8 cellular contexts compared by ENCODE assay signal in the genomic region with DNA sequence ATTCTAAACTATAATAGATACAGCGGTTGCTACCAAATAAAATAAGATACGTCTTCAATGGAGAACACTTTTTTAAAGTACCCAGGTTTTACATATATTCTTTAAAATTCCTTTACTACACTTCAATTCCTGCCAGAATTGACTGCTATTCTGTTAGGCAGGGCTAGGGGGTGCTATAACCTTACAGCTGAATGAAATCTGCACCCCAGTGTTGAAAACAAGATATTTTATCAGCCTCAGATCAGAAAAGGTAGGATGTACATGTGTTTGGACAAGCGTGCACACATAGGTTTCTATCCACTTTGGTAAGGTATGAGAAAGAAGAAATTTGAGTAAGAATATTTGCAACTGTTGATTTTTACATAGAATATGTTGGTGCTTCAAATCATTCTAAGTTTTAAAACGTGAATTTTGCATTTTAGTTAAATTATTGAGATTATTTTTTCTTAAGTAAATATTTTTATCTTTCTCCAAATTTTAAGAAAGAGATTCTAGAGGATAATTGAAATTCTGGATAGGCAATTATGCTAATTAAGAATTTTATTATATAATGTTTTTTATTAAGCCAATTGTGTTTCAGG.
DNase-seq lines count a peak whose midpoint lies in the region; ATAC-seq, FAIRE-seq and TF ChIP-seq lines count a peak whose summit lies in the region.

No MANE protein-coding gene starts in this region.

- no peak overlapping the region for H3K18ac ChIP-seq in mesenchymal stem cell (ENCODE audit: low read depth in 1 of 2, low read length in 2 of 2)

- no peak overlapping the region for H2BK15ac ChIP-seq in mesenchymal stem cell (ENCODE audit: low read depth, poor library complexity, severe bottlenecking)

- peak; percentile 62 for TF ChIP-seq CTCF in bronchial epithelial cell (IDR thresholded peaks at IDR 0.05; ENCODE audit: insufficient read depth, low read length, severe bottlenecking)
- peak in 2 of 4 experiments; percentile 30 to 35 for TF ChIP-seq CTCF in uterus (IDR thresholded peaks at IDR 0.05)

- H3K4me3 ChIP-seq in bronchial epithelial cell (ENCODE audit: low read depth, low read length) (no peak overlapping the region), mesenchymal stem cell (ENCODE audit: insufficient read depth in 1 of 2, low read depth in 1 of 2, low read length in 2 of 2) (no peak overlapping the region), uterus (no peak overlapping the region)

- H3K9ac ChIP-seq in mesenchymal stem cell (ENCODE audit: low read length) = no peak overlapping the region

- H3K27ac ChIP-seq in mesenchymal stem cell (ENCODE audit: low read length, poor library complexity, severe bottlenecking) (no peak overlapping the region), uterus (no peak overlapping the region)

- no peak overlapping the region for H3K14ac ChIP-seq in mesenchymal stem cell (ENCODE audit: low read length in 2 of 2)

- FAIRE-seq in bronchial epithelial cell (lab: Jason Lieb, UNC) = no peak

- H3K4me1 ChIP-seq in mesenchymal stem cell (ENCODE audit: control insufficient read depth, insufficient read depth, low read depth, low read length) (no peaks in the 10 kb centered on the region), uterus (no peaks in the 10 kb centered on the region)

- H3K9me3 ChIP-seq in mesenchymal stem cell (ENCODE audit: control insufficient read depth, low read length) (no peaks in the 10 kb centered on the region), uterus (no peaks in the 10 kb centered on the region)

- H3K27me3 ChIP-seq in bronchial epithelial cell (ENCODE audit: control insufficient read depth, insufficient read depth, low read length) (no peaks in the 10 kb centered on the region), mesenchymal stem cell (ENCODE audit: control insufficient read depth in 1 of 2, insufficient read depth in 1 of 2, low read length in 2 of 2) (no peaks in the 10 kb centered on the region), uterus (no peaks in the 10 kb centered on the region)

- ATAC-seq in GM18861 (IDR thresholded peaks at IDR 0.05; ENCODE audit: unreplicated experiment) (peak; percentile 79), HG03095 (IDR thresholded peaks at IDR 0.05; ENCODE audit: unreplicated experiment) (peak; percentile 80)

- H3K36me3 ChIP-seq in bronchial epithelial cell (ENCODE audit: control insufficient read depth, insufficient read depth, low read length) = no peaks in the 10 kb centered on the region
- H3K36me3 ChIP-seq in mesenchymal stem cell (ENCODE audit: control insufficient read depth in 1 of 2, insufficient read depth in 2 of 2, low read depth in 1 of 2, low read length in 2 of 2) = no peaks in the 10 kb centered on the region
- H3K36me3 ChIP-seq in uterus = no peaks in the 10 kb centered on the region

- H3K23ac ChIP-seq in mesenchymal stem cell (ENCODE audit: low read length in 2 of 2) = no peak overlapping the region

- no peak overlapping the region for H2BK5ac ChIP-seq in mesenchymal stem cell (ENCODE audit: low read depth, low read length, poor library complexity, severe bottlenecking)

- no peak overlapping the region for H4K91ac ChIP-seq in mesenchymal stem cell (ENCODE audit: low read length)

- H3K4me2 ChIP-seq in mesenchymal stem cell (ENCODE audit: low read length, poor library complexity, severe bottlenecking) = no peak overlapping the region

- no peak overlapping the region for H2AFZ ChIP-seq in mesenchymal stem cell (ENCODE audit: low read depth, low read length)

- no peak overlapping the region for H3K4ac ChIP-seq in mesenchymal stem cell (ENCODE audit: low read depth in 1 of 2, low read length in 2 of 2)

- no peak for TF ChIP-seq POLR2A in uterus (IDR thresholded peaks at IDR 0.05)

- WGBS in mesenchymal stem cell = 26% methylated on average over 1 of the region's 4 CpGs

- intact Hi-C loops in uterus (cut with DNase I; ENCODE audit: low total_unique reads) = no loop called here

- no peak overlapping the region for H2BK12ac ChIP-seq in mesenchymal stem cell (ENCODE audit: low read length in 2 of 2)

- no peak overlapping the region for H2AK5ac ChIP-seq in mesenchymal stem cell (ENCODE audit: low read length, severe bottlenecking)

- DNase-seq in CMK (ENCODE audit: low read depth) (peak; percentile 7), NCI-H526 treated with DMSO at 0.1 percent for 48 hours (lab: John Stamatoyannopoulos, UW) (peak; percentile 52), bronchial epithelial cell (ENCODE audit: low read depth) (peak; percentile 37), mesenchymal stem cell (peak; percentile 44), uterus (no peak), C1 segment of cervical spinal cord (lab: John Stamatoyannopoulos, UW) (no peak)

- H3K79me1 ChIP-seq in mesenchymal stem cell (replicated peaks; ENCODE audit: low read length, poor library complexity, severe bottlenecking) = no peaks in the 10 kb centered on the region

- no peak overlapping the region for H2BK120ac ChIP-seq in mesenchymal stem cell (ENCODE audit: low read depth, low read length)

- no peak overlapping the region for H4K8ac ChIP-seq in mesenchymal stem cell (ENCODE audit: low read length)

Comparison
In these comparisons a context has a peak if more than half of its experiments do, and no peak if none do; other contexts are left out.
1. DNase-seq: peak in CMK (single experiment), NCI-H526 treated with DMSO at 0.1 percent for 48 hours (single experiment), bronchial epithelial cell (single experiment) and mesenchymal stem cell (single experiment); none in uterus (0 of 2) and C1 segment of cervical spinal cord (0 of 14).